Comparison of ENCODE assay signal across 2 cellular contexts in the genomic region with DNA sequence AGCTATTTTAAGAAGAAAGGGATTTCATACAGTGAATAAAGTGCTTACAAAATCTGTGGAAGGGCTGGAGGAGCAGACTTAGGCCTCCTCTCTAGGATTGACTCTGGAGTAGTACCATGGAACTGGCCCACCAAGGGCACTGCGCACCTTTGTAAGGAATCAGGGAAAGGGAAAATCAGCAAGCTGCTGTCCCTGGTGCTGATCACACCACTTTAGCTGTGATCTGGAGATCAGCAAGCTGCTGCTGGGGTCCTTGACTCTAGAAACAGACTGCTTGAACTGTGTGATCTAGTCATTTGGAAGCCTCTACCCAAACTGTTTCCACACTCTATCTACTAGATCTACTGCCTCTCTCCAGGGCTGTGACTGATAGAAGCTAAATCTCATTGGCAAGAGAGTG.
TF ChIP-seq lines count a peak whose summit lies in the region.

No MANE protein-coding gene starts in this region.

TF ChIP-seq in A549, 52 proteins besides CTCF, POLR2A, EP300 and RAD21 (continued from another document):
- TF ChIP-seq, protein P1, sequence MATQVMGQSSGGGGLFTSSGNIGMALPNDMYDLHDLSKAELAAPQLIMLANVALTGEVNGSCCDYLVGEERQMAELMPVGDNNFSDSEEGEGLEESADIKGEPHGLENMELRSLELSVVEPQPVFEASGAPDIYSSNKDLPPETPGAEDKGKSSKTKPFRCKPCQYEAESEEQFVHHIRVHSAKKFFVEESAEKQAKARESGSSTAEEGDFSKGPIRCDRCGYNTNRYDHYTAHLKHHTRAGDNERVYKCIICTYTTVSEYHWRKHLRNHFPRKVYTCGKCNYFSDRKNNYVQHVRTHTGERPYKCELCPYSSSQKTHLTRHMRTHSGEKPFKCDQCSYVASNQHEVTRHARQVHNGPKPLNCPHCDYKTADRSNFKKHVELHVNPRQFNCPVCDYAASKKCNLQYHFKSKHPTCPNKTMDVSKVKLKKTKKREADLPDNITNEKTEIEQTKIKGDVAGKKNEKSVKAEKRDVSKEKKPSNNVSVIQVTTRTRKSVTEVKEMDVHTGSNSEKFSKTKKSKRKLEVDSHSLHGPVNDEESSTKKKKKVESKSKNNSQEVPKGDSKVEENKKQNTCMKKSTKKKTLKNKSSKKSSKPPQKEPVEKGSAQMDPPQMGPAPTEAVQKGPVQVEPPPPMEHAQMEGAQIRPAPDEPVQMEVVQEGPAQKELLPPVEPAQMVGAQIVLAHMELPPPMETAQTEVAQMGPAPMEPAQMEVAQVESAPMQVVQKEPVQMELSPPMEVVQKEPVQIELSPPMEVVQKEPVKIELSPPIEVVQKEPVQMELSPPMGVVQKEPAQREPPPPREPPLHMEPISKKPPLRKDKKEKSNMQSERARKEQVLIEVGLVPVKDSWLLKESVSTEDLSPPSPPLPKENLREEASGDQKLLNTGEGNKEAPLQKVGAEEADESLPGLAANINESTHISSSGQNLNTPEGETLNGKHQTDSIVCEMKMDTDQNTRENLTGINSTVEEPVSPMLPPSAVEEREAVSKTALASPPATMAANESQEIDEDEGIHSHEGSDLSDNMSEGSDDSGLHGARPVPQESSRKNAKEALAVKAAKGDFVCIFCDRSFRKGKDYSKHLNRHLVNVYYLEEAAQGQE (IDR thresholded peaks at IDR 0.05): peak; percentile 83
TF ChIP-seq in A549: peak in this region for 1.

TF ChIP-seq in WTC11, 78 proteins besides CTCF, POLR2A, EP300 and RAD21 (continued from another document):
- TF ChIP-seq, protein P2, sequence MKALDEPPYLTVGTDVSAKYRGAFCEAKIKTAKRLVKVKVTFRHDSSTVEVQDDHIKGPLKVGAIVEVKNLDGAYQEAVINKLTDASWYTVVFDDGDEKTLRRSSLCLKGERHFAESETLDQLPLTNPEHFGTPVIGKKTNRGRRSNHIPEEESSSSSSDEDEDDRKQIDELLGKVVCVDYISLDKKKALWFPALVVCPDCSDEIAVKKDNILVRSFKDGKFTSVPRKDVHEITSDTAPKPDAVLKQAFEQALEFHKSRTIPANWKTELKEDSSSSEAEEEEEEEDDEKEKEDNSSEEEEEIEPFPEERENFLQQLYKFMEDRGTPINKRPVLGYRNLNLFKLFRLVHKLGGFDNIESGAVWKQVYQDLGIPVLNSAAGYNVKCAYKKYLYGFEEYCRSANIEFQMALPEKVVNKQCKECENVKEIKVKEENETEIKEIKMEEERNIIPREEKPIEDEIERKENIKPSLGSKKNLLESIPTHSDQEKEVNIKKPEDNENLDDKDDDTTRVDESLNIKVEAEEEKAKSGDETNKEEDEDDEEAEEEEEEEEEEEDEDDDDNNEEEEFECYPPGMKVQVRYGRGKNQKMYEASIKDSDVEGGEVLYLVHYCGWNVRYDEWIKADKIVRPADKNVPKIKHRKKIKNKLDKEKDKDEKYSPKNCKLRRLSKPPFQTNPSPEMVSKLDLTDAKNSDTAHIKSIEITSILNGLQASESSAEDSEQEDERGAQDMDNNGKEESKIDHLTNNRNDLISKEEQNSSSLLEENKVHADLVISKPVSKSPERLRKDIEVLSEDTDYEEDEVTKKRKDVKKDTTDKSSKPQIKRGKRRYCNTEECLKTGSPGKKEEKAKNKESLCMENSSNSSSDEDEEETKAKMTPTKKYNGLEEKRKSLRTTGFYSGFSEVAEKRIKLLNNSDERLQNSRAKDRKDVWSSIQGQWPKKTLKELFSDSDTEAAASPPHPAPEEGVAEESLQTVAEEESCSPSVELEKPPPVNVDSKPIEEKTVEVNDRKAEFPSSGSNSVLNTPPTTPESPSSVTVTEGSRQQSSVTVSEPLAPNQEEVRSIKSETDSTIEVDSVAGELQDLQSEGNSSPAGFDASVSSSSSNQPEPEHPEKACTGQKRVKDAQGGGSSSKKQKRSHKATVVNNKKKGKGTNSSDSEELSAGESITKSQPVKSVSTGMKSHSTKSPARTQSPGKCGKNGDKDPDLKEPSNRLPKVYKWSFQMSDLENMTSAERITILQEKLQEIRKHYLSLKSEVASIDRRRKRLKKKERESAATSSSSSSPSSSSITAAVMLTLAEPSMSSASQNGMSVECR (CRISPR knock-in tag; IDR thresholded peaks at IDR 0.05; ENCODE audit: borderline replicate concordance): peak; percentile 46; the same call in 1 of the 2 replicates
- TF ChIP-seq TP53 (CRISPR knock-in tag; IDR thresholded peaks at IDR 0.05) (0 out of 2 replicates have a peak, but pooled peaks have one; percentile 57), ESRRA (CRISPR knock-in tag; IDR thresholded peaks at IDR 0.05; ENCODE audit: borderline replicate concordance) (0 out of 2 replicates have a peak, but pooled peaks have one; percentile 33), ZNF219 (CRISPR knock-in tag; IDR thresholded peaks at IDR 0.05; ENCODE audit: borderline replicate concordance) (no peak), TEAD4 (CRISPR knock-in tag; IDR thresholded peaks at IDR 0.05) (0 out of 2 replicates have a peak, but pooled peaks have one; percentile 31), JUN (CRISPR knock-in tag; IDR thresholded peaks at IDR 0.05) (0 out of 2 replicates have a peak, but pooled peaks have one; percentile 48), ZNF232 (CRISPR knock-in tag; IDR thresholded peaks at IDR 0.05) (0 out of 2 replicates have a peak, but pooled peaks have one; percentile 57)
- TF ChIP-seq, protein P3, sequence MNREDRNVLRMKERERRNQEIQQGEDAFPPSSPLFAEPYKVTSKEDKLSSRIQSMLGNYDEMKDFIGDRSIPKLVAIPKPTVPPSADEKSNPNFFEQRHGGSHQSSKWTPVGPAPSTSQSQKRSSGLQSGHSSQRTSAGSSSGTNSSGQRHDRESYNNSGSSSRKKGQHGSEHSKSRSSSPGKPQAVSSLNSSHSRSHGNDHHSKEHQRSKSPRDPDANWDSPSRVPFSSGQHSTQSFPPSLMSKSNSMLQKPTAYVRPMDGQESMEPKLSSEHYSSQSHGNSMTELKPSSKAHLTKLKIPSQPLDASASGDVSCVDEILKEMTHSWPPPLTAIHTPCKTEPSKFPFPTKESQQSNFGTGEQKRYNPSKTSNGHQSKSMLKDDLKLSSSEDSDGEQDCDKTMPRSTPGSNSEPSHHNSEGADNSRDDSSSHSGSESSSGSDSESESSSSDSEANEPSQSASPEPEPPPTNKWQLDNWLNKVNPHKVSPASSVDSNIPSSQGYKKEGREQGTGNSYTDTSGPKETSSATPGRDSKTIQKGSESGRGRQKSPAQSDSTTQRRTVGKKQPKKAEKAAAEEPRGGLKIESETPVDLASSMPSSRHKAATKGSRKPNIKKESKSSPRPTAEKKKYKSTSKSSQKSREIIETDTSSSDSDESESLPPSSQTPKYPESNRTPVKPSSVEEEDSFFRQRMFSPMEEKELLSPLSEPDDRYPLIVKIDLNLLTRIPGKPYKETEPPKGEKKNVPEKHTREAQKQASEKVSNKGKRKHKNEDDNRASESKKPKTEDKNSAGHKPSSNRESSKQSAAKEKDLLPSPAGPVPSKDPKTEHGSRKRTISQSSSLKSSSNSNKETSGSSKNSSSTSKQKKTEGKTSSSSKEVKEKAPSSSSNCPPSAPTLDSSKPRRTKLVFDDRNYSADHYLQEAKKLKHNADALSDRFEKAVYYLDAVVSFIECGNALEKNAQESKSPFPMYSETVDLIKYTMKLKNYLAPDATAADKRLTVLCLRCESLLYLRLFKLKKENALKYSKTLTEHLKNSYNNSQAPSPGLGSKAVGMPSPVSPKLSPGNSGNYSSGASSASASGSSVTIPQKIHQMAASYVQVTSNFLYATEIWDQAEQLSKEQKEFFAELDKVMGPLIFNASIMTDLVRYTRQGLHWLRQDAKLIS (CRISPR knock-in tag; IDR thresholded peaks at IDR 0.05; ENCODE audit: borderline replicate concordance): no peak
- TF ChIP-seq, protein P4, sequence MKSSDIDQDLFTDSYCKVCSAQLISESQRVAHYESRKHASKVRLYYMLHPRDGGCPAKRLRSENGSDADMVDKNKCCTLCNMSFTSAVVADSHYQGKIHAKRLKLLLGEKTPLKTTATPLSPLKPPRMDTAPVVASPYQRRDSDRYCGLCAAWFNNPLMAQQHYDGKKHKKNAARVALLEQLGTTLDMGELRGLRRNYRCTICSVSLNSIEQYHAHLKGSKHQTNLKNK (CRISPR knock-in tag; IDR thresholded peaks at IDR 0.05): no peak
